In genomic region chr19:570814-571126, GRCh38 we compare ENCODE assay signal across 7 cellular contexts. TPM values are rescaled to one million over a fixed set of nuclear protein-coding genes. Genes with fewer than 3 reads are reported as not detected.
DNase-seq lines count a peak whose midpoint lies in the region; ATAC-seq and TF ChIP-seq lines count a peak whose summit lies in the region.
"Not testable (repeated sequence)": the region's sequence is repeated elsewhere in the genome, so short reads cannot be mapped to it uniquely, and the experiment has no call there.
"Had no signal": no experiment of that assay in that cellular context is flagged by ENCODE, and none has a peak within 500 bp of the region (broad histone marks: within the 10 kb centered on the region; RNA-seq: fewer than 3 reads in every experiment).

No MANE protein-coding gene starts in this region.

- H3K79me2 ChIP-seq in DOHH2 (ENCODE audit: control insufficient read depth, low read length): peaks cover 42% of the 10 kb centered on the region

- POLR2A ChIA-PET in RWPE1 (lab: Yijun Ruan, JAX; ENCODE audit: low non-redundant PET): not testable (repeated sequence)

- H3K4me1 Mint-ChIP-seq in activated naive CD8-positive, alpha-beta T cell treated with anti-CD3 and anti-CD28 coated beads, Interleukin-2, amount 50 U/mL, for 24 hours: peaks cover 33% of the 10 kb centered on the region
- H3K4me1 Mint-ChIP-seq in stimulated activated memory B cell treated with anti-CD40 and anti-IgM and Interleukin-4, amounts not matched to agents 10 μg/mL and 1 μg/mL and 100 μg/mL, for 72 hours: peaks cover 34% of the 10 kb centered on the region

- not testable (repeated sequence) for ATAC-seq in activated naive CD8-positive, alpha-beta T cell treated with anti-CD3 and anti-CD28 coated beads, Interleukin-2, amount 50 U/mL, for 24 hours; stimulated activated memory B cell treated with anti-CD40 and anti-IgM and Interleukin-4, amounts not matched to agents 10 μg/mL and 1 μg/mL and 100 μg/mL, for 72 hours

- H3K9me3 Mint-ChIP-seq in activated naive CD8-positive, alpha-beta T cell treated with anti-CD3 and anti-CD28 coated beads, Interleukin-2, amount 50 U/mL, for 24 hours; stimulated activated memory B cell treated with anti-CD40 and anti-IgM and Interleukin-4, amounts not matched to agents 10 μg/mL and 1 μg/mL and 100 μg/mL, for 72 hours: not testable (repeated sequence)

- not testable (repeated sequence) for H3K27me3 ChIP-seq in DOHH2 (ENCODE audit: control insufficient read depth, low read length)

- not testable (repeated sequence) for H3K27me3 Mint-ChIP-seq in activated naive CD8-positive, alpha-beta T cell treated with anti-CD3 and anti-CD28 coated beads, Interleukin-2, amount 50 U/mL, for 24 hours; stimulated activated memory B cell treated with anti-CD40 and anti-IgM and Interleukin-4, amounts not matched to agents 10 μg/mL and 1 μg/mL and 100 μg/mL, for 72 hours

- not testable (repeated sequence) for TF ChIP-seq CTCF in DOHH2 (IDR thresholded peaks at IDR 0.05; ENCODE audit: low read depth, low read length, poor library complexity, severe bottlenecking); RWPE1 (conservative IDR thresholded peaks at IDR 0.05; ENCODE audit: low read depth); fibroblast of mammary gland (conservative IDR thresholded peaks at IDR 0.05; ENCODE audit: control insufficient read depth, insufficient read depth, low read depth, low read length)

- peak overlapping the region; percentile 96 for H3K27ac ChIP-seq in DOHH2 (ENCODE audit: low read depth, low read length)
- peak overlapping the region; percentile 99 for H3K27ac ChIP-seq in RWPE1

- CTCF ChIA-PET in RWPE1 (lab: Yijun Ruan, JAX): not testable (repeated sequence)

- H3K36me3 Mint-ChIP-seq in activated naive CD8-positive, alpha-beta T cell treated with anti-CD3 and anti-CD28 coated beads, Interleukin-2, amount 50 U/mL, for 24 hours (ENCODE audit: low read depth): peaks cover 11% of the 10 kb centered on the region
- H3K36me3 Mint-ChIP-seq in stimulated activated memory B cell treated with anti-CD40 and anti-IgM and Interleukin-4, amounts not matched to agents 10 μg/mL and 1 μg/mL and 100 μg/mL, for 72 hours: not testable (repeated sequence)

- H3K36me3 ChIP-seq in DOHH2 (ENCODE audit: control insufficient read depth, low read length): peaks cover 35% of the 10 kb centered on the region

- H4K20me1 ChIP-seq in DOHH2 (ENCODE audit: control insufficient read depth, insufficient read depth, low read depth, low read length): peaks cover 15% of the 10 kb centered on the region

- H3K4me2 ChIP-seq in DOHH2 (ENCODE audit: low read length): peak overlapping the region; percentile 78

- peak overlapping the region; percentile 94 for H3K4me3 Mint-ChIP-seq in activated naive CD8-positive, alpha-beta T cell treated with anti-CD3 and anti-CD28 coated beads, Interleukin-2, amount 50 U/mL, for 24 hours
- H3K4me3 Mint-ChIP-seq in stimulated activated memory B cell treated with anti-CD40 and anti-IgM and Interleukin-4, amounts not matched to agents 10 μg/mL and 1 μg/mL and 100 μg/mL, for 72 hours: peak overlapping the region; percentile 91

- DNase-seq in RWPE1 (ENCODE audit: low spot score); activated naive CD8-positive, alpha-beta T cell treated with anti-CD3 and anti-CD28 coated beads, Interleukin-2, amount 50 U/mL, for 24 hours: not testable (repeated sequence)
- DNase-seq in fibroblast of mammary gland (ENCODE audit: low read depth) (peak; percentile 18), mucosa of gallbladder (ENCODE audit: low spot score) (peak; percentile 38)

- H3K9me2 ChIP-seq in DOHH2 (replicated peaks; ENCODE audit: control insufficient read depth, low read length): not testable (repeated sequence)

- H3K9me3 ChIP-seq in DOHH2 (ENCODE audit: control insufficient read depth, insufficient read depth, low read length): not testable (repeated sequence)

- peaks cover 21% of the 10 kb centered on the region for H3K4me1 ChIP-seq in DOHH2 (ENCODE audit: control insufficient read depth, low read length)

- H3K27ac Mint-ChIP-seq in activated naive CD8-positive, alpha-beta T cell treated with anti-CD3 and anti-CD28 coated beads, Interleukin-2, amount 50 U/mL, for 24 hours: peak overlapping the region; percentile 99
- H3K27ac Mint-ChIP-seq in stimulated activated memory B cell treated with anti-CD40 and anti-IgM and Interleukin-4, amounts not matched to agents 10 μg/mL and 1 μg/mL and 100 μg/mL, for 72 hours: peak overlapping the region; percentile 85

- H3F3A ChIP-seq in DOHH2 (ENCODE audit: control insufficient read depth, insufficient read depth): peaks cover 15% of the 10 kb centered on the region

- H3K4me3 ChIP-seq in DOHH2 (ENCODE audit: low read length): peak overlapping the region; percentile 95
- H3K4me3 ChIP-seq in fibroblast of mammary gland (ENCODE audit: control insufficient read depth, low read depth, low read length): peak overlapping the region; percentile 48

RNA-seq across cellular contexts. Expression of gene BSG, which starts 1.6 kb away (rescaled TPM):
- total RNA-seq in mucosa of gallbladder: 480 TPM

RNA-seq across cellular contexts. Expression of gene HCN2, which starts 18.9 kb away (rescaled TPM):
- total RNA-seq in mucosa of gallbladder: 0.40 TPM

RNA-seq across cellular contexts. Expression of gene GZMM, which starts 26.9 kb away (rescaled TPM):
- 2.7 TPM for total RNA-seq in mucosa of gallbladder
- total RNA-seq: myocyte had no signal

RNA-seq across cellular contexts. Expression of gene CDC34, which starts 39.2 kb away (rescaled TPM):
- 53.3 TPM for total RNA-seq in mucosa of gallbladder
